17 cellular contexts compared by ENCODE assay signal in the genomic region with DNA sequence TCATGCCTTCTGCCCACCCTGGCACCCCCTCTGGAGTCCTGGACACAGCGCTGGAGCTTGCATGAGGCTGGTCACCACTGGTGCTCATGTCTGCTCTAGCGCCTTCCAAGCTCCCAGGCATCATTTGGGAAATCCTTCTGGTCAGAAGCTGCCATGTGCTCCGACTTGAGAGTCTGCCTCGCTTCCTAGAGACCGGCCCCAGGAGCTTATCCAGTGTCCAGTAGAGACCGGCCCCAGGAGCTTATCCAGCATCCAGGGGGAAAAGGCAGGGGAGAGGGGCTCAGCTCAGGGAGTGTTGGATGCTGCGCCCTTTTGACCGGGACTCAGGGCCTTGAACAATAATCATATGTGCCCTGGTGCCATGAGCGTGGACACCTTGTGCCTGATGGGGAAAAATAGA.
"Had no signal": no experiment of that assay in that cellular context is flagged by ENCODE, and none has a peak within 500 bp of the region (broad histone marks: within the 10 kb centered on the region; RNA-seq: fewer than 3 reads in every experiment).

No MANE protein-coding gene starts in this region.

- H3K4me3 Mint-ChIP-seq: naive thymus-derived CD4-positive, alpha-beta T cell; neural crest cell had no signal

- H3K27ac ChIP-seq: esophagus squamous epithelium, gastroesophageal sphincter, hepatocyte, parathyroid adenoma, psoas muscle, sigmoid colon, skin epidermis had no signal

- H2AFZ ChIP-seq: hepatocyte, parathyroid adenoma had no signal

- ATAC-seq: gastroesophageal sphincter; naive thymus-derived CD4-positive, alpha-beta T cell; psoas muscle had no signal

- H3K36me3 ChIP-seq: esophagus squamous epithelium, gastroesophageal sphincter had no signal

- H3K4me1 Mint-ChIP-seq: neural crest cell had no signal

- H3K9me3 Mint-ChIP-seq: neural crest cell had no signal

- H3K4me3 ChIP-seq: esophagus squamous epithelium, gastroesophageal sphincter, hepatocyte, psoas muscle, sigmoid colon, skin epidermis had no signal

- H3K4me2 ChIP-seq: hepatocyte had no signal

- H3K27me3 ChIP-seq: esophagus squamous epithelium, gastroesophageal sphincter, hepatocyte, sigmoid colon had no signal

- H3K27ac Mint-ChIP-seq: naive thymus-derived CD4-positive, alpha-beta T cell had no signal

- H3K4me1 ChIP-seq: parathyroid adenoma, psoas muscle had no signal

- H3K9me3 ChIP-seq: esophagus squamous epithelium, gastroesophageal sphincter, psoas muscle, sigmoid colon had no signal

- H3K27me3 Mint-ChIP-seq: naive thymus-derived CD4-positive, alpha-beta T cell had no signal

- H3K9ac ChIP-seq: parathyroid adenoma had no signal

- DNase-seq: effector memory CD4-positive, alpha-beta T cell; esophagus squamous epithelium; foreskin fibroblast; left colon; mammary epithelial cell; naive thymus-derived CD4-positive, alpha-beta T cell; nucleus accumbens; psoas muscle; retina; sigmoid colon; stimulated activated naive CD4-positive, alpha-beta T cell; trophoblast cell had no signal
